ENCODE assay signal across 8 cellular contexts in genomic region chr19:45506991-45507863, GRCh38. TPM values are rescaled to one million over a fixed set of nuclear protein-coding genes. Genes with fewer than 3 reads are reported as not detected.
A peak's percentile ranks its signal among the peaks of the same experiment; 100 is the strongest.
DNase-seq lines count a peak whose midpoint lies in the region; ATAC-seq and TF ChIP-seq lines count a peak whose summit lies in the region.

TSS of gene VASP (plus strand) at chr19:45507479. CDS start at chr19:45507772, 293 bp downstream.

- TF ChIP-seq POLR2A in erythroblast (IDR thresholded peaks at IDR 0.05; ENCODE audit: low read length), result peak; percentile 93

- H3K27ac ChIP-seq in PC-3 (ENCODE audit: low read length) (peak within 1 kb of the TSS; percentile 79), muscle layer of colon (ENCODE audit: low read depth, low read length) (peak within 1 kb of the TSS; percentile 94)

- H3K4me3 ChIP-seq in PC-3 (ENCODE audit: low read length) (peak within 1 kb of the TSS; percentile 99), muscle layer of colon (ENCODE audit: low read depth in 1 of 2, low read length in 2 of 2) (peak within 1 kb of the TSS; percentile 98)

- no peaks in the 10 kb centered on the region for H3K36me3 ChIP-seq in PC-3 (ENCODE audit: low read depth, low read length)
- no peaks in the 10 kb centered on the region for H3K36me3 ChIP-seq in muscle layer of colon (ENCODE audit: insufficient read depth, low read length)

- no peaks in the 10 kb centered on the region for H3F3A ChIP-seq in PC-3 (ENCODE audit: low read length, unreplicated experiment)

- no peak for TF ChIP-seq CTCF in PC-3 (conservative IDR thresholded peaks at IDR 0.05; ENCODE audit: low read depth, low read length)

- H3K9me3 ChIP-seq in PC-3 (ENCODE audit: low read length) (no peaks in the 10 kb centered on the region), muscle layer of colon (ENCODE audit: low read length) (no peaks in the 10 kb centered on the region)

- H3K9me2 ChIP-seq in PC-3 (replicated peaks; ENCODE audit: low read length), result no peaks in the 10 kb centered on the region

- H3K9ac ChIP-seq in PC-3 (ENCODE audit: low read length) (peak within 1 kb of the TSS; percentile 90), muscle layer of colon (ENCODE audit: low read length) (peak within 1 kb of the TSS; percentile 100)

- intact Hi-C loops in PC-3 (cut with micrococcal nuclease), result no loop called here

- peak within 1 kb of the TSS; percentile 86 for H2AFZ ChIP-seq in PC-3 (ENCODE audit: low read length)

- POLR2A ChIA-PET in PC-3 (lab: Charles Lee; ENCODE audit: unreplicated experiment), result no interaction called here

- peaks cover 53% of the 10 kb centered on the region for H3K79me2 ChIP-seq in PC-3 (ENCODE audit: low read length)

- CTCF ChIA-PET in PC-3 (lab: Charles Lee), result no interaction called here

- H3K4me2 ChIP-seq in PC-3 (ENCODE audit: low read length), result peak within 1 kb of the TSS; percentile 99

- H3K27me3 ChIP-seq in PC-3 (ENCODE audit: low read length), result no peaks in the 10 kb centered on the region
- H3K27me3 ChIP-seq in muscle layer of colon (ENCODE audit: control insufficient read depth in 1 of 2, insufficient read depth in 2 of 2, low read length in 2 of 2), result no peaks in the 10 kb centered on the region

- in situ Hi-C loops in Caki2 (cut with HindIII; ENCODE audit: low pct_unique_long_range_greater_than_20kb, low sequenced_read_pairs), result no loop called here

- no TSS peak for BruUV-seq in PC-3 (replicated peaks; lab: Mats Ljungman, UMichigan)

- ATAC-seq in GM21360 (IDR thresholded peaks at IDR 0.05; ENCODE audit: unreplicated experiment) (peak; percentile 31), PC-3 (peak; percentile 47)

- peaks cover 8% of the 10 kb centered on the region; the same call in 1 of the 2 replicates for H4K20me1 ChIP-seq in PC-3 (ENCODE audit: low read length)

- peak; percentile 90 for DNase-seq in Caki2 (ENCODE audit: low read depth)
- DNase-seq in HT1080 (ENCODE audit: low read depth), result peak; percentile 89
- DNase-seq in PC-3, result peak; percentile 86
- peak; percentile 90 for DNase-seq in activated T-cell treated with anti-CD3 and anti-CD28 coated beads for 4 hours
- DNase-seq in erythroblast (lab: John Stamatoyannopoulos, UW), result peak; percentile 88 to 90
- peak; percentile 88 to 89 for DNase-seq in stimulated activated CD8-positive, alpha-beta memory T cell treated with anti-CD3 and anti-CD28 coated beads, Interleukin-7, amount 100 ng/mL, for 1 hour (ENCODE audit: low read depth in 2 of 2)

- H3K4me1 ChIP-seq in PC-3 (ENCODE audit: insufficient read depth, low read length) (peaks cover 21% of the 10 kb centered on the region), muscle layer of colon (ENCODE audit: insufficient read depth, low read length) (peaks cover 26% of the 10 kb centered on the region)

RNA-seq across cellular contexts. Expression of gene VASP, which starts in this region (rescaled TPM):
- total RNA-seq in Caki2 (2014; rRNA removed; shearing (Covaris generic); ENCODE audit: low replicate concordance), result 98.9 and 123 TPM in 2 replicates
- total RNA-seq in HT1080 (2014; rRNA removed; shearing (Covaris generic)), result 248 and 269 TPM in 2 replicates
- polyA plus RNA-seq in HT1080 (2015; cell fraction: cytosol; rRNA removed), result 111 and 186 TPM in 2 replicates
- 87.4 and 204 TPM in 2 replicates for polyA plus RNA-seq in HT1080 (2015; cell fraction: nucleus; rRNA removed)
- total RNA-seq in PC-3 (2014; rRNA removed), result 120 and 158 TPM in 2 replicates

Comparison
In these comparisons a context has a peak if more than half of its experiments do, and no peak if none do; other contexts are left out.
1. Peak in every context shown above with its lines: DNase-seq, ATAC-seq, H3K4me3 ChIP-seq and H3K27ac ChIP-seq.